In the genomic region with DNA sequence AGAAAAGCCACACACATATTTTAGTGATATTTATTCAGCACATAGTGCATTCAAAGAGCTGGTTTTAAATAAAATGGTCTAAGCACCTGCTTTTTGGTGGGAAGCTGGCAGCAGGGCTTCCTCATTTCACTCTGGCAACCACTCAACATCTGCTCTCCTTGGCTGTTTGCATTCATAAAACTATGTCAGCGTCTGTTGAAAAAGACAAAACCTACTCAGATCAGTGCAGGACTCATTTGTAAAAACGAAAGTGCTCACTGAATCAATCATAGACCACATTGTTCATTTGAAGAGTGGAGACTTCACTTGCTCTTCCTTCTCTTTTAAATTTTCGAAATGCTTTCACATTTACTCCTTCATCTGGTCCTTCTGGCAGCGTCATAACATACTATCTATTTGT, we compare ENCODE assay signal across 10 cellular contexts.
A peak's percentile ranks its signal among the peaks of the same experiment; 100 is the strongest.
DNase-seq lines count a peak whose midpoint lies in the region; ATAC-seq and TF ChIP-seq lines count a peak whose summit lies in the region.
"Had no signal": no experiment of that assay in that cellular context is flagged by ENCODE, and none has a peak within 500 bp of the region (broad histone marks: within the 10 kb centered on the region; RNA-seq: fewer than 3 reads in every experiment).

No MANE protein-coding gene starts in this region.

- H3K36me3 ChIP-seq in DOHH2 (ENCODE audit: control insufficient read depth, low read length) (no peaks in the 10 kb centered on the region), MM.1S (replicated peaks; ENCODE audit: insufficient read depth, low read length) (no peaks in the 10 kb centered on the region)
- H3K36me3 ChIP-seq: Peyer's patch had no signal

- peak overlapping the region; percentile 88 for H3K27ac ChIP-seq in DOHH2 (ENCODE audit: low read depth, low read length)
- H3K27ac ChIP-seq in MM.1S (ENCODE audit: low read length), result no peak overlapping the region
- no peak overlapping the region for H3K27ac ChIP-seq in right cardiac atrium (ENCODE audit: low read length)
- H3K27ac ChIP-seq: Peyer's patch had no signal

- ATAC-seq in GM18907 (IDR thresholded peaks at IDR 0.05; ENCODE audit: unreplicated experiment), result peak; percentile 93
- peak; percentile 90 for ATAC-seq in HG02759 (IDR thresholded peaks at IDR 0.05; ENCODE audit: unreplicated experiment)
- ATAC-seq in right cardiac atrium, result no peak

- H3K4me1 ChIP-seq in DOHH2 (ENCODE audit: control insufficient read depth, low read length) (peaks cover 55% of the 10 kb centered on the region), MM.1S (ENCODE audit: low read length) (peaks cover 20% of the 10 kb centered on the region), right cardiac atrium (ENCODE audit: control insufficient read depth, insufficient read depth, low read length) (no peaks in the 10 kb centered on the region)
- H3K4me1 ChIP-seq: Peyer's patch had no signal

- peak overlapping the region; percentile 32 for H3K4me3 ChIP-seq in DOHH2 (ENCODE audit: low read length)
- no peak overlapping the region for H3K4me3 ChIP-seq in MM.1S (ENCODE audit: low read length)
- H3K4me3 ChIP-seq in right cardiac atrium (ENCODE audit: low read length), result no peak overlapping the region
- H3K4me3 ChIP-seq: Peyer's patch had no signal

- H3K27me3 ChIP-seq in DOHH2 (ENCODE audit: control insufficient read depth, low read length), result no peaks in the 10 kb centered on the region
- no peaks in the 10 kb centered on the region for H3K27me3 ChIP-seq in MM.1S (replicated peaks; ENCODE audit: insufficient read depth, low read length)
- H3K27me3 ChIP-seq in right cardiac atrium (ENCODE audit: control insufficient read depth, insufficient read depth), result no peaks in the 10 kb centered on the region
- H3K27me3 ChIP-seq: Peyer's patch had no signal

- H4K20me1 ChIP-seq in DOHH2 (ENCODE audit: control insufficient read depth, insufficient read depth, low read depth, low read length), result no peaks in the 10 kb centered on the region
- no peaks in the 10 kb centered on the region for H4K20me1 ChIP-seq in MM.1S (ENCODE audit: insufficient read depth, low read length)

- H2AFZ ChIP-seq in MM.1S (ENCODE audit: low read length), result no peak overlapping the region

- H3F3A ChIP-seq in DOHH2 (ENCODE audit: control insufficient read depth, insufficient read depth), result peaks cover 9% of the 10 kb centered on the region
- no peaks in the 10 kb centered on the region for H3F3A ChIP-seq in MM.1S (ENCODE audit: insufficient read depth, low read length)

- peak; percentile 21 for DNase-seq in MM.1S
- no peak for DNase-seq in ureter (ENCODE audit: low spot score)
- no peak for DNase-seq in C1 segment of cervical spinal cord (lab: John Stamatoyannopoulos, UW)
- DNase-seq in head of caudate nucleus, result no peak
- DNase-seq in right cardiac atrium, result no peak
- DNase-seq: Peyer's patch; stimulated activated naive CD4-positive, alpha-beta T cell had no signal

- no peak overlapping the region for H3K9ac ChIP-seq in MM.1S (ENCODE audit: low read length)

- H3K4me2 ChIP-seq in DOHH2 (ENCODE audit: low read length), result peak overlapping the region; percentile 72
- no peak overlapping the region for H3K4me2 ChIP-seq in MM.1S (ENCODE audit: low read depth, low read length)

- 78% methylated on average over 4 of the region's 4 CpGs for WGBS in right cardiac atrium

- TF ChIP-seq CTCF in DOHH2 (IDR thresholded peaks at IDR 0.05; ENCODE audit: low read depth, low read length, poor library complexity, severe bottlenecking) (no peak), MM.1S (IDR thresholded peaks at IDR 0.05; ENCODE audit: low read length) (no peak)

- intact Hi-C loops in head of caudate nucleus (cut with DNase I) (no loop called here), right cardiac atrium (cut with DNase I) (no loop called here)

- no peaks in the 10 kb centered on the region for H3K9me3 ChIP-seq in DOHH2 (ENCODE audit: control insufficient read depth, insufficient read depth, low read length)
- H3K9me3 ChIP-seq in MM.1S (replicated peaks; ENCODE audit: insufficient read depth, low read length), result no peaks in the 10 kb centered on the region
- H3K9me3 ChIP-seq in right cardiac atrium (ENCODE audit: control insufficient read depth, low read length), result no peaks in the 10 kb centered on the region
- H3K9me3 ChIP-seq: Peyer's patch had no signal

- H3K9me2 ChIP-seq in DOHH2 (replicated peaks; ENCODE audit: control insufficient read depth, low read length) (no peaks in the 10 kb centered on the region), MM.1S (replicated peaks; ENCODE audit: insufficient read depth, low read length) (no peaks in the 10 kb centered on the region)

- H3K79me2 ChIP-seq in DOHH2 (ENCODE audit: control insufficient read depth, low read length) (no peaks in the 10 kb centered on the region), MM.1S (ENCODE audit: low read length) (no peaks in the 10 kb centered on the region)

Comparison
In these comparisons a context has a peak if more than half of its experiments do, and no peak if none do; other contexts are left out.
1. ATAC-seq: peak in GM18907 (single experiment) and HG02759 (single experiment); none in right cardiac atrium (0 of 2).